In the genomic region with DNA sequence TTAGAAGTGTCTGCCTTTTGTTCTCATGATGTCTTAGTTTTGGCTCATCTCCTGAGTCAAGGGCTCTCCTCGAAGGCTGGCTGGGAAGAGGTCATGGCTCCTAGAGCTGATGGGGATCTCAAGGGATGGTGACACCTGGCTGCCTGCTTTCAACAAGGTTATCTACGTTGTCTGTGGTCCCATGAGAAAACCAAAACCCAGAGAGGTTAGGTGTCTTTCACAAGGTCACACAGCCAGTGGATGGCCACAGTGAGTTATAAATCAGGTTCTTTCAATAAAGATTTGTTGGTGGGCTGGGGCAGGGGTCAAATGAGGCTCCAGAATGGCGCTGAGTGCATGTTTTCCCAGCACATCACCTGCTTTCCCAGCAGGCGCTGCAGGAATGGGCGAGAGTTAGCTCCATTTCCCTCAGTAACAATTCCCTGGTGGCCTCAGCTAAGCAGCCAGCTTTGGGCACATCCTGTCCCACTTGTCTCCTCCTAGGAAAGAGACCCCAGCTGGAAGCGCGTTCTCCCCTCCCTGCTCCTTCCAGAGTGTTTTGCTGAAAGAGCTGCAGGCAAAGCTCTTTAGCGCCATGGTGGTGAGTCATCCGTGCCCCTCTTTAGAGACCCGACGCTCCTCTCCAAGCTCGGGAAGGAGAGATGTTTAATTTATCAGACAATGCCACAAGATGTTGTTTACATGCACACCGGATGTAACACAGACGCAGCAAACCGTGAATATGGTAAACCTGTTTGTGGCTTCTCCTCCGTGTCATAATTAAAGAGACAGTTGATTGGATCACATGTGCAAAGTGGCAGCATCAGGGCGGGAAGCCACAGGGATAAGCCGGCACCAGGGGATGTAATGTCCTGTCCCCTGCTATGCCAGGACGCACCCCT, we compare ENCODE assay signal across 2 cellular contexts.
TF ChIP-seq lines count a peak whose summit lies in the region.

No MANE protein-coding gene starts in this region.

TF ChIP-seq in SK-N-SH, 30 proteins besides CTCF, POLR2A, EP300 and RAD21 (continued from another document):
- no peak for TF ChIP-seq CHD2 (IDR thresholded peaks at IDR 0.05; ENCODE audit: low read length, partially characterized antibody)
- TF ChIP-seq FOSL2 (IDR thresholded peaks at IDR 0.05; ENCODE audit: borderline replicate concordance, low read depth) = no peak
- TF ChIP-seq, protein P1, sequence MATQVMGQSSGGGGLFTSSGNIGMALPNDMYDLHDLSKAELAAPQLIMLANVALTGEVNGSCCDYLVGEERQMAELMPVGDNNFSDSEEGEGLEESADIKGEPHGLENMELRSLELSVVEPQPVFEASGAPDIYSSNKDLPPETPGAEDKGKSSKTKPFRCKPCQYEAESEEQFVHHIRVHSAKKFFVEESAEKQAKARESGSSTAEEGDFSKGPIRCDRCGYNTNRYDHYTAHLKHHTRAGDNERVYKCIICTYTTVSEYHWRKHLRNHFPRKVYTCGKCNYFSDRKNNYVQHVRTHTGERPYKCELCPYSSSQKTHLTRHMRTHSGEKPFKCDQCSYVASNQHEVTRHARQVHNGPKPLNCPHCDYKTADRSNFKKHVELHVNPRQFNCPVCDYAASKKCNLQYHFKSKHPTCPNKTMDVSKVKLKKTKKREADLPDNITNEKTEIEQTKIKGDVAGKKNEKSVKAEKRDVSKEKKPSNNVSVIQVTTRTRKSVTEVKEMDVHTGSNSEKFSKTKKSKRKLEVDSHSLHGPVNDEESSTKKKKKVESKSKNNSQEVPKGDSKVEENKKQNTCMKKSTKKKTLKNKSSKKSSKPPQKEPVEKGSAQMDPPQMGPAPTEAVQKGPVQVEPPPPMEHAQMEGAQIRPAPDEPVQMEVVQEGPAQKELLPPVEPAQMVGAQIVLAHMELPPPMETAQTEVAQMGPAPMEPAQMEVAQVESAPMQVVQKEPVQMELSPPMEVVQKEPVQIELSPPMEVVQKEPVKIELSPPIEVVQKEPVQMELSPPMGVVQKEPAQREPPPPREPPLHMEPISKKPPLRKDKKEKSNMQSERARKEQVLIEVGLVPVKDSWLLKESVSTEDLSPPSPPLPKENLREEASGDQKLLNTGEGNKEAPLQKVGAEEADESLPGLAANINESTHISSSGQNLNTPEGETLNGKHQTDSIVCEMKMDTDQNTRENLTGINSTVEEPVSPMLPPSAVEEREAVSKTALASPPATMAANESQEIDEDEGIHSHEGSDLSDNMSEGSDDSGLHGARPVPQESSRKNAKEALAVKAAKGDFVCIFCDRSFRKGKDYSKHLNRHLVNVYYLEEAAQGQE (IDR thresholded peaks at IDR 0.05; ENCODE audit: low read depth, low read length) = no peak
- TF ChIP-seq MAX (IDR thresholded peaks at IDR 0.05; ENCODE audit: low read depth) = no peak
- no peak for TF ChIP-seq TEAD4 (IDR thresholded peaks at IDR 0.05; ENCODE audit: borderline replicate concordance, insufficient read depth)
- TF ChIP-seq MEF2A (IDR thresholded peaks at IDR 0.05; ENCODE audit: borderline replicate concordance, low read depth) = no peak
- TF ChIP-seq SMC3 (IDR thresholded peaks at IDR 0.05; ENCODE audit: low read depth, low read length) = no peak
- TF ChIP-seq YY1 (IDR thresholded peaks at IDR 0.05; ENCODE audit: low read depth) = no peak
- no peak for TF ChIP-seq NFIC (IDR thresholded peaks at IDR 0.05; ENCODE audit: borderline replicate concordance)

TF ChIP-seq in SK-N-SH treated with all-trans-retinoic acid at 6 μM for 48 hours, 23 proteins besides CTCF, POLR2A, EP300 and RAD21 (continued from another document):
- TF ChIP-seq RARB (CRISPR knock-in tag; IDR thresholded peaks at IDR 0.05) (no peak), TOX (CRISPR knock-in tag; IDR thresholded peaks at IDR 0.05; ENCODE audit: borderline replicate concordance) (no peak), GLIS3 (CRISPR knock-in tag; IDR thresholded peaks at IDR 0.05) (no peak), SNAI2 (CRISPR knock-in tag; IDR thresholded peaks at IDR 0.05) (no peak), ZNF565 (CRISPR knock-in tag; conservative IDR thresholded peaks at IDR 0.05; ENCODE audit: low read depth) (no peak), ARNTL (CRISPR knock-in tag; IDR thresholded peaks at IDR 0.05; ENCODE audit: borderline replicate concordance, low read depth) (no peak), BACH2 (CRISPR knock-in tag; IDR thresholded peaks at IDR 0.05; ENCODE audit: borderline replicate concordance) (no peak), OSR1 (CRISPR knock-in tag; IDR thresholded peaks at IDR 0.05) (no peak), CREB5 (CRISPR knock-in tag; IDR thresholded peaks at IDR 0.05; ENCODE audit: low read depth) (no peak), ZNF8 (CRISPR knock-in tag; IDR thresholded peaks at IDR 0.05) (no peak), TSHZ2 (CRISPR knock-in tag; IDR thresholded peaks at IDR 0.05) (no peak)
